1 cellular context compared by ENCODE assay signal in genomic region chr6:32167761-32168262, GRCh38.
TF ChIP-seq lines count a peak whose summit lies in the region.

No MANE protein-coding gene starts in this region.

TF ChIP-seq in K562, 482 proteins besides CTCF, POLR2A, EP300 and RAD21 (continued from another document and continues in another):
- TF ChIP-seq, protein P1, sequence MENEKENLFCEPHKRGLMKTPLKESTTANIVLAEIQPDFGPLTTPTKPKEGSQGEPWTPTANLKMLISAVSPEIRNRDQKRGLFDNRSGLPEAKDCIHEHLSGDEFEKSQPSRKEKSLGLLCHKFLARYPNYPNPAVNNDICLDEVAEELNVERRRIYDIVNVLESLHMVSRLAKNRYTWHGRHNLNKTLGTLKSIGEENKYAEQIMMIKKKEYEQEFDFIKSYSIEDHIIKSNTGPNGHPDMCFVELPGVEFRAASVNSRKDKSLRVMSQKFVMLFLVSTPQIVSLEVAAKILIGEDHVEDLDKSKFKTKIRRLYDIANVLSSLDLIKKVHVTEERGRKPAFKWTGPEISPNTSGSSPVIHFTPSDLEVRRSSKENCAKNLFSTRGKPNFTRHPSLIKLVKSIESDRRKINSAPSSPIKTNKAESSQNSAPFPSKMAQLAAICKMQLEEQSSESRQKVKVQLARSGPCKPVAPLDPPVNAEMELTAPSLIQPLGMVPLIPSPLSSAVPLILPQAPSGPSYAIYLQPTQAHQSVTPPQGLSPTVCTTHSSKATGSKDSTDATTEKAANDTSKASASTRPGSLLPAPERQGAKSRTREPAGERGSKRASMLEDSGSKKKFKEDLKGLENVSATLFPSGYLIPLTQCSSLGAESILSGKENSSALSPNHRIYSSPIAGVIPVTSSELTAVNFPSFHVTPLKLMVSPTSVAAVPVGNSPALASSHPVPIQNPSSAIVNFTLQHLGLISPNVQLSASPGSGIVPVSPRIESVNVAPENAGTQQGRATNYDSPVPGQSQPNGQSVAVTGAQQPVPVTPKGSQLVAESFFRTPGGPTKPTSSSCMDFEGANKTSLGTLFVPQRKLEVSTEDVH (IDR thresholded peaks at IDR 0.05; ENCODE audit: low read depth, partially characterized antibody): no peak
- TF ChIP-seq ZNF586 (CRISPR knock-in tag; conservative IDR thresholded peaks at IDR 0.05): no peak
- TF ChIP-seq NCOA2 (IDR thresholded peaks at IDR 0.05; ENCODE audit: partially characterized antibody in 2 of 2): no peak
- TF ChIP-seq, protein P2, sequence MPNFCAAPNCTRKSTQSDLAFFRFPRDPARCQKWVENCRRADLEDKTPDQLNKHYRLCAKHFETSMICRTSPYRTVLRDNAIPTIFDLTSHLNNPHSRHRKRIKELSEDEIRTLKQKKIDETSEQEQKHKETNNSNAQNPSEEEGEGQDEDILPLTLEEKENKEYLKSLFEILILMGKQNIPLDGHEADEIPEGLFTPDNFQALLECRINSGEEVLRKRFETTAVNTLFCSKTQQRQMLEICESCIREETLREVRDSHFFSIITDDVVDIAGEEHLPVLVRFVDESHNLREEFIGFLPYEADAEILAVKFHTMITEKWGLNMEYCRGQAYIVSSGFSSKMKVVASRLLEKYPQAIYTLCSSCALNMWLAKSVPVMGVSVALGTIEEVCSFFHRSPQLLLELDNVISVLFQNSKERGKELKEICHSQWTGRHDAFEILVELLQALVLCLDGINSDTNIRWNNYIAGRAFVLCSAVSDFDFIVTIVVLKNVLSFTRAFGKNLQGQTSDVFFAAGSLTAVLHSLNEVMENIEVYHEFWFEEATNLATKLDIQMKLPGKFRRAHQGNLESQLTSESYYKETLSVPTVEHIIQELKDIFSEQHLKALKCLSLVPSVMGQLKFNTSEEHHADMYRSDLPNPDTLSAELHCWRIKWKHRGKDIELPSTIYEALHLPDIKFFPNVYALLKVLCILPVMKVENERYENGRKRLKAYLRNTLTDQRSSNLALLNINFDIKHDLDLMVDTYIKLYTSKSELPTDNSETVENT (CRISPR knock-in tag; IDR thresholded peaks at IDR 0.05): no peak
- no peak for TF ChIP-seq SMAD2 (IDR thresholded peaks at IDR 0.05; ENCODE audit: low read depth, low read length)
- no peak; the same call in 1 of the 2 replicates for TF ChIP-seq ADNP (tag; IDR thresholded peaks at IDR 0.05)
- no peak for TF ChIP-seq POLR2H (tag; IDR thresholded peaks at IDR 0.05; ENCODE audit: low read depth)
- TF ChIP-seq ZNF449 (CRISPR knock-in tag; IDR thresholded peaks at IDR 0.05): peak; percentile 77; the same call in 1 of the 2 replicates
- TF ChIP-seq LARP7 (IDR thresholded peaks at IDR 0.05): no peak
- TF ChIP-seq FOXJ2 (tag; IDR thresholded peaks at IDR 0.05): no peak
- TF ChIP-seq LEF1 (IDR thresholded peaks at IDR 0.05): peak; percentile 97
- TF ChIP-seq ZSCAN32 (CRISPR knock-in tag; IDR thresholded peaks at IDR 0.05): no peak
- no peak for TF ChIP-seq NCOA6 (IDR thresholded peaks at IDR 0.05)
- TF ChIP-seq, protein P3, sequence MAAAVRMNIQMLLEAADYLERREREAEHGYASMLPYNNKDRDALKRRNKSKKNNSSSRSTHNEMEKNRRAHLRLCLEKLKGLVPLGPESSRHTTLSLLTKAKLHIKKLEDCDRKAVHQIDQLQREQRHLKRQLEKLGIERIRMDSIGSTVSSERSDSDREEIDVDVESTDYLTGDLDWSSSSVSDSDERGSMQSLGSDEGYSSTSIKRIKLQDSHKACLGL (CRISPR knock-in tag; IDR thresholded peaks at IDR 0.05; ENCODE audit: borderline replicate concordance, poor library complexity, severe bottlenecking): no peak
- peak; percentile 97 for TF ChIP-seq MTA3 (IDR thresholded peaks at IDR 0.05; ENCODE audit: borderline replicate concordance)
- no peak for TF ChIP-seq PRPF4 (IDR thresholded peaks at IDR 0.05; ENCODE audit: insufficient read depth, low read depth, low read length, poor library complexity, severe bottlenecking)
- TF ChIP-seq HINFP (tag; conservative IDR thresholded peaks at IDR 0.05; ENCODE audit: low read depth): peak; percentile 44; the same call in 1 of the 2 replicates
- no peak for TF ChIP-seq SRSF3 (IDR thresholded peaks at IDR 0.05; ENCODE audit: insufficient read depth, low read length)
- TF ChIP-seq, protein P4, sequence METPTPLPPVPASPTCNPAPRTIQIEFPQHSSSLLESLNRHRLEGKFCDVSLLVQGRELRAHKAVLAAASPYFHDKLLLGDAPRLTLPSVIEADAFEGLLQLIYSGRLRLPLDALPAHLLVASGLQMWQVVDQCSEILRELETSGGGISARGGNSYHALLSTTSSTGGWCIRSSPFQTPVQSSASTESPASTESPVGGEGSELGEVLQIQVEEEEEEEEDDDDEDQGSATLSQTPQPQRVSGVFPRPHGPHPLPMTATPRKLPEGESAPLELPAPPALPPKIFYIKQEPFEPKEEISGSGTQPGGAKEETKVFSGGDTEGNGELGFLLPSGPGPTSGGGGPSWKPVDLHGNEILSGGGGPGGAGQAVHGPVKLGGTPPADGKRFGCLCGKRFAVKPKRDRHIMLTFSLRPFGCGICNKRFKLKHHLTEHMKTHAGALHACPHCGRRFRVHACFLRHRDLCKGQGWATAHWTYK (CRISPR knock-in tag; IDR thresholded peaks at IDR 0.05): peak; percentile 86
- TF ChIP-seq, protein P5, sequence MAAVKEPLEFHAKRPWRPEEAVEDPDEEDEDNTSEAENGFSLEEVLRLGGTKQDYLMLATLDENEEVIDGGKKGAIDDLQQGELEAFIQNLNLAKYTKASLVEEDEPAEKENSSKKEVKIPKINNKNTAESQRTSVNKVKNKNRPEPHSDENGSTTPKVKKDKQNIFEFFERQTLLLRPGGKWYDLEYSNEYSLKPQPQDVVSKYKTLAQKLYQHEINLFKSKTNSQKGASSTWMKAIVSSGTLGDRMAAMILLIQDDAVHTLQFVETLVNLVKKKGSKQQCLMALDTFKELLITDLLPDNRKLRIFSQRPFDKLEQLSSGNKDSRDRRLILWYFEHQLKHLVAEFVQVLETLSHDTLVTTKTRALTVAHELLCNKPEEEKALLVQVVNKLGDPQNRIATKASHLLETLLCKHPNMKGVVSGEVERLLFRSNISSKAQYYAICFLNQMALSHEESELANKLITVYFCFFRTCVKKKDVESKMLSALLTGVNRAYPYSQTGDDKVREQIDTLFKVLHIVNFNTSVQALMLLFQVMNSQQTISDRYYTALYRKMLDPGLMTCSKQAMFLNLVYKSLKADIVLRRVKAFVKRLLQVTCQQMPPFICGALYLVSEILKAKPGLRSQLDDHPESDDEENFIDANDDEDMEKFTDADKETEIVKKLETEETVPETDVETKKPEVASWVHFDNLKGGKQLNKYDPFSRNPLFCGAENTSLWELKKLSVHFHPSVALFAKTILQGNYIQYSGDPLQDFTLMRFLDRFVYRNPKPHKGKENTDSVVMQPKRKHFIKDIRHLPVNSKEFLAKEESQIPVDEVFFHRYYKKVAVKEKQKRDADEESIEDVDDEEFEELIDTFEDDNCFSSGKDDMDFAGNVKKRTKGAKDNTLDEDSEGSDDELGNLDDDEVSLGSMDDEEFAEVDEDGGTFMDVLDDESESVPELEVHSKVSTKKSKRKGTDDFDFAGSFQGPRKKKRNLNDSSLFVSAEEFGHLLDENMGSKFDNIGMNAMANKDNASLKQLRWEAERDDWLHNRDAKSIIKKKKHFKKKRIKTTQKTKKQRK (IDR thresholded peaks at IDR 0.05; ENCODE audit: borderline replicate concordance, low read depth, low read length): no peak
- peak; percentile 69 for TF ChIP-seq POLR2B (IDR thresholded peaks at IDR 0.05; ENCODE audit: low read depth, partially characterized antibody)
- TF ChIP-seq ZNF518B (CRISPR knock-in tag; IDR thresholded peaks at IDR 0.05): no peak
- 0 out of 2 replicates have a peak, but pooled peaks have one; percentile 68 for TF ChIP-seq RB1 (IDR thresholded peaks at IDR 0.05; ENCODE audit: low read depth)
- TF ChIP-seq, protein P6, sequence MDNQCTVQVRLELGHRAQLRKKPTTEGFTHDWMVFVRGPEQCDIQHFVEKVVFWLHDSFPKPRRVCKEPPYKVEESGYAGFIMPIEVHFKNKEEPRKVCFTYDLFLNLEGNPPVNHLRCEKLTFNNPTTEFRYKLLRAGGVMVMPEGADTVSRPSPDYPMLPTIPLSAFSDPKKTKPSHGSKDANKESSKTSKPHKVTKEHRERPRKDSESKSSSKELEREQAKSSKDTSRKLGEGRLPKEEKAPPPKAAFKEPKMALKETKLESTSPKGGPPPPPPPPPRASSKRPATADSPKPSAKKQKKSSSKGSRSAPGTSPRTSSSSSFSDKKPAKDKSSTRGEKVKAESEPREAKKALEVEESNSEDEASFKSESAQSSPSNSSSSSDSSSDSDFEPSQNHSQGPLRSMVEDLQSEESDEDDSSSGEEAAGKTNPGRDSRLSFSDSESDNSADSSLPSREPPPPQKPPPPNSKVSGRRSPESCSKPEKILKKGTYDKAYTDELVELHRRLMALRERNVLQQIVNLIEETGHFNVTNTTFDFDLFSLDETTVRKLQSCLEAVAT (IDR thresholded peaks at IDR 0.05): peak; percentile 63 to 70; a peak in 2 of 4 replicates
- TF ChIP-seq ETS2 (tag; IDR thresholded peaks at IDR 0.05; ENCODE audit: borderline replicate concordance, poor library complexity, severe bottlenecking): no peak
- TF ChIP-seq NR0B1 (IDR thresholded peaks at IDR 0.05; ENCODE audit: partially characterized antibody): no peak
- peak; percentile 7; the same call in 1 of the 2 replicates for TF ChIP-seq PHF8 (IDR thresholded peaks at IDR 0.05; ENCODE audit: borderline replicate concordance, low read length)
- no peak for TF ChIP-seq HEY1 (CRISPR knock-in tag; IDR thresholded peaks at IDR 0.05; ENCODE audit: borderline replicate concordance)
- no peak for TF ChIP-seq ID3 (CRISPR knock-in tag; IDR thresholded peaks at IDR 0.05)
- TF ChIP-seq ID3 (tag; IDR thresholded peaks at IDR 0.05): no peak; the same call in none of the 2 replicates
- TF ChIP-seq MNT (conservative IDR thresholded peaks at IDR 0.05): peak; percentile 40 to 73; a peak in 3 of 4 replicates
- TF ChIP-seq CHCHD3 (CRISPR knock-in tag; IDR thresholded peaks at IDR 0.05): no peak
- no peak for TF ChIP-seq RUNX1 (IDR thresholded peaks at IDR 0.05; ENCODE audit: low read depth)
- TF ChIP-seq ZNF436 (CRISPR knock-in tag; IDR thresholded peaks at IDR 0.05): no peak
- TF ChIP-seq BMI1 (IDR thresholded peaks at IDR 0.05; ENCODE audit: low read length): no peak
